In the genomic region with DNA sequence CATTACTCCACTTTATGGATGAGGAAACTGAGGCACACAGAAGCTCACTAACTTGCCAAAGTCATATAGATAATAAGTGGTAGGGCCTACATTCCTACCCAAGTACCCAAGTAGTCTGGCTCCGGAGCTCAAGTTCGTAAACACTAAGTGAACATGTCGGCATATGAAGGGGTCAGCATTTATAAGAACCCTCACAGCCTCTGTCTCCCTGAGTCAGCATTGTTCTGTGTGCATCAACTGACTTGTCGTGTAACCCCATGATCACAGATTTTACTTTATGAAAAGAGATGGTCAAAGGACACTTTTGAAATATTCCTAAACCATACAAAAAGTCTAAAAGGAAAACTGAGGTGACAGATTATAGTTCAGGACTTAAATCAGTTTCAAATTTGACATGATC, we compare ENCODE assay signal across 24 cellular contexts.
"Had no signal": no experiment of that assay in that cellular context is flagged by ENCODE, and none has a peak within 500 bp of the region (broad histone marks: within the 10 kb centered on the region; RNA-seq: fewer than 3 reads in every experiment).

No MANE protein-coding gene starts in this region.

- H3K4me3 ChIP-seq: ascending aorta, esophagus muscularis mucosa, gastrocnemius medialis, left ventricle myocardium inferior, mucosa of descending colon, right atrium auricular region, stomach, suprapubic skin, tibial nerve, uterus had no signal

- H3K4me1 Mint-ChIP-seq: activated CD4-positive, alpha-beta memory T cell treated with anti-CD3 and anti-CD28 coated beads, Interleukin-2, amount 10 ng/mL, durations not matched to agents 7 days and 5 days; activated CD4-positive, alpha-beta T cell treated with anti-CD3 and anti-CD28 coated beads, Interleukin-2, amount 10 ng/mL, durations not matched to agents 24 days and 14 days; activated naive CD8-positive, alpha-beta T cell treated with anti-CD3 and anti-CD28 coated beads, Interleukin-2, amount 50 U/mL, for 24 hours had no signal

- H3K27ac ChIP-seq: brain microvascular endothelial cell, esophagus muscularis mucosa, gastrocnemius medialis, left ventricle myocardium inferior, stomach, suprapubic skin, VCaP had no signal

- H3K9me3 ChIP-seq: ascending aorta, esophagus muscularis mucosa, gastrocnemius medialis, left ventricle myocardium inferior, mucosa of descending colon, right atrium auricular region, stomach, suprapubic skin, tibial nerve, uterus had no signal

- H3K4me1 ChIP-seq: gastrocnemius medialis had no signal

- ATAC-seq: activated CD4-positive, CD25-positive, alpha-beta regulatory T cell treated with anti-CD3 and anti-CD28 coated beads, Interleukin-2, amount 50 U/mL, for 24 hours; activated naive CD8-positive, alpha-beta T cell treated with anti-CD3 and anti-CD28 coated beads, Interleukin-2, amount 50 U/mL, for 24 hours; gastrocnemius medialis; mucosa of descending colon had no signal

- H3K36me3 ChIP-seq: ascending aorta, brain microvascular endothelial cell, esophagus muscularis mucosa, gastrocnemius medialis, left ventricle myocardium inferior, right atrium auricular region, stomach, suprapubic skin, tibial nerve, uterus had no signal

- DNase-seq: activated CD4-positive, alpha-beta memory T cell treated with anti-CD3 and anti-CD28 coated beads, Interleukin-2, amount 10 ng/mL, durations not matched to agents 7 days and 5 days; activated CD4-positive, alpha-beta T cell treated with anti-CD3 and anti-CD28 coated beads, Interleukin-2, amount 10 ng/mL, durations not matched to agents 24 days and 14 days; activated gamma-delta T cell; activated naive CD4-positive, alpha-beta T cell treated with anti-CD3 and anti-CD28 coated beads, Interleukin-2, amount 50 U/mL, for 16 hours; activated naive CD8-positive, alpha-beta T cell treated with anti-CD3 and anti-CD28 coated beads, Interleukin-2, amount 50 U/mL, for 24 hours; brain microvascular endothelial cell; caudate nucleus; gastrocnemius medialis; hippocampal formation; left ventricle myocardium inferior; mammary epithelial cell; mucosa of descending colon; stimulated activated CD4-positive, alpha-beta T cell treated with anti-CD3 and anti-CD28 coated beads, Interleukin-12 subunit alpha, Interleukin-12 subunit beta, amount 100 ng/mL, for 4 hours; stomach; uterus had no signal

- H3K9me3 Mint-ChIP-seq: activated CD4-positive, alpha-beta memory T cell treated with anti-CD3 and anti-CD28 coated beads, Interleukin-2, amount 10 ng/mL, durations not matched to agents 7 days and 5 days; activated CD4-positive, alpha-beta T cell treated with anti-CD3 and anti-CD28 coated beads, Interleukin-2, amount 10 ng/mL, durations not matched to agents 24 days and 14 days; activated naive CD8-positive, alpha-beta T cell treated with anti-CD3 and anti-CD28 coated beads, Interleukin-2, amount 50 U/mL, for 24 hours had no signal

- FAIRE-seq: colon had no signal

- H3K27ac Mint-ChIP-seq: activated CD4-positive, alpha-beta memory T cell treated with anti-CD3 and anti-CD28 coated beads, Interleukin-2, amount 10 ng/mL, durations not matched to agents 7 days and 5 days; activated CD4-positive, alpha-beta T cell treated with anti-CD3 and anti-CD28 coated beads, Interleukin-2, amount 10 ng/mL, durations not matched to agents 24 days and 14 days; activated naive CD8-positive, alpha-beta T cell treated with anti-CD3 and anti-CD28 coated beads, Interleukin-2, amount 50 U/mL, for 24 hours; progenitor cell of endocrine pancreas had no signal

- H3K4me3 Mint-ChIP-seq: activated CD4-positive, alpha-beta memory T cell treated with anti-CD3 and anti-CD28 coated beads, Interleukin-2, amount 10 ng/mL, durations not matched to agents 7 days and 5 days; activated CD4-positive, alpha-beta T cell treated with anti-CD3 and anti-CD28 coated beads, Interleukin-2, amount 10 ng/mL, durations not matched to agents 24 days and 14 days; activated naive CD8-positive, alpha-beta T cell treated with anti-CD3 and anti-CD28 coated beads, Interleukin-2, amount 50 U/mL, for 24 hours had no signal

- H3K27me3 ChIP-seq: ascending aorta, brain microvascular endothelial cell, esophagus muscularis mucosa, gastrocnemius medialis, right atrium auricular region, stomach, suprapubic skin, tibial nerve, uterus had no signal
